Comparison of ENCODE assay signal across 8 cellular contexts in the genomic region with DNA sequence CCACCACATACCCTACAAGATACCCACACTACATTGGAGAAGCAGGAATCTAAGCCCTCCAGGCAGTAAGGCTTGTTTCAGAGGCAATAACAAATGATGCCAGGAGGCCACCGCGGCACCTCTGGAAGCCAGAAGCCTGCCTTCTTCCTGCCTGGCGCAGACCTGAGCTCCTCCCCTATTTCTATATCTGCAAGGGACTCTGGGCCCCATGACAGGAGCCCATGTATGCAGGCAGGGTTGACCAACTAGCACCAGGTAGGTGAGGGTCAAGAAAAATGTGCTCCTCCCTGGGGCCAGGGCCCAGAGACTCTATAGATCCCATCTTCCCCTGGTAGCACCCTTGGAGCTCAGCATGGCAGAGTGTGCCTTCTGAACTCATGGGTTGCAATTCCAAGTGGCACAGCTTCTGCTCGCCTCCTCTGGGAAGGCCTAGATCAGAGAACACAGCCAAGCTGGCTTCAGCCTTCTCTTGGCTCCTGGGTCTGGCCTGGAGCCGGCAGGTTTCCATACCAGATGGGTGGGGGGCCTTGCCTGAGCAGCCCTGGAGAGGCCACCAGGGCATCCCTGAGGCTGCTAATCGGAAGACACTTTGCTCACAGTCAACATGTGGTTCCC.
DNase-seq lines count a peak whose midpoint lies in the region; ATAC-seq and TF ChIP-seq lines count a peak whose summit lies in the region.

No MANE protein-coding gene starts in this region.

- no peak overlapping the region for H3K23ac ChIP-seq in mesendoderm (ENCODE audit: low read length)

- H2BK5ac ChIP-seq in mesendoderm (ENCODE audit: low read length), result no peak overlapping the region

- H3F3A ChIP-seq in SK-N-SH (replicated peaks; ENCODE audit: insufficient read depth), result no peaks in the 10 kb centered on the region

- no peak overlapping the region for H4K8ac ChIP-seq in mesendoderm (ENCODE audit: low read depth, low read length)

- TF ChIP-seq EP300 in SK-N-SH (IDR thresholded peaks at IDR 0.05; ENCODE audit: borderline replicate concordance in 1 of 2, low read depth in 1 of 2, low read length in 1 of 2), result no peak

- TF ChIP-seq RAD21 in SK-N-SH (IDR thresholded peaks at IDR 0.05; ENCODE audit: low read length), result no peak

- no peaks in the 10 kb centered on the region for H3K9me2 ChIP-seq in SK-N-SH

- no peak overlapping the region for H3K18ac ChIP-seq in mesendoderm (ENCODE audit: low read length)

- POLR2A ChIA-PET in SK-N-SH (lab: Yijun Ruan, JAX), result no interaction called here

- H3K9me3 ChIP-seq in SK-N-SH, result no peaks in the 10 kb centered on the region

- H3K4ac ChIP-seq in mesendoderm (ENCODE audit: low read depth, low read length), result no peak overlapping the region

- no peak overlapping the region for H3K9ac ChIP-seq in SK-N-SH
- no peak overlapping the region for H3K9ac ChIP-seq in mesendoderm (ENCODE audit: low read length)

- ATAC-seq in SK-N-SH treated with all-trans-retinoic acid at 6 μM for 48 hours, result peak; percentile 26; the same call in 2 of the 3 replicates
- peak; percentile 19 for ATAC-seq in HG03342 (IDR thresholded peaks at IDR 0.05; ENCODE audit: unreplicated experiment)

- no peak overlapping the region for H2AFZ ChIP-seq in SK-N-SH (ENCODE audit: low read depth)

- no peak overlapping the region for H2BK15ac ChIP-seq in mesendoderm (replicated peaks; ENCODE audit: low read depth)

- peak overlapping the region in 1 of 2 experiments; percentile 33; a peak in 1 of 4 replicates for H3K4me3 ChIP-seq in SK-N-SH (ENCODE audit: low read depth in 2 of 2, low read length in 1 of 2)
- no peak overlapping the region for H3K4me3 ChIP-seq in mesendoderm (ENCODE audit: low read length)

- CTCF ChIA-PET in SK-N-SH (lab: Yijun Ruan, JAX), result interaction anchor here (0.6 to 6.6 kb wide), 48 partner anchors 8 to 814 kb away, joined by 3 to 120 read pairs (median 3); a partner anchor contains a TSS

- H4K20me1 ChIP-seq in SK-N-SH (ENCODE audit: insufficient read depth), result no peaks in the 10 kb centered on the region

- H3K4me1 ChIP-seq in SK-N-SH (ENCODE audit: control insufficient read depth in 1 of 2, insufficient read depth in 2 of 2, low read depth in 1 of 2, low read length in 1 of 2) (no peaks in the 10 kb centered on the region; a peak in 1 of 4 replicates), mesendoderm (ENCODE audit: control insufficient read depth, low read depth, low read length) (no peaks in the 10 kb centered on the region)

- no peak overlapping the region for H4K5ac ChIP-seq in mesendoderm (ENCODE audit: low read length)

- H3K36me3 ChIP-seq in SK-N-SH (replicated peaks in 1 of 2; ENCODE audit: control insufficient read depth in 1 of 2, insufficient read depth in 2 of 2, low read length in 1 of 2) (no peaks in the 10 kb centered on the region), mesendoderm (ENCODE audit: control insufficient read depth, insufficient read depth, low read length) (no peaks in the 10 kb centered on the region)

- H3K79me2 ChIP-seq in SK-N-SH (ENCODE audit: insufficient read depth) (no peaks in the 10 kb centered on the region), mesendoderm (ENCODE audit: control insufficient read depth, insufficient read depth, low read length) (no peaks in the 10 kb centered on the region)

- H3K27ac ChIP-seq in SK-N-SH (ENCODE audit: low read depth in 2 of 2, low read length in 1 of 2) (no peak overlapping the region), substantia nigra (ENCODE audit: low read depth, low read length, poor library complexity, severe bottlenecking) (peak overlapping the region; percentile 81), mesendoderm (ENCODE audit: low read depth, low read length) (no peak overlapping the region)

- no peaks in the 10 kb centered on the region for H3K79me1 ChIP-seq in mesendoderm (ENCODE audit: low read length)

- H3K27me3 ChIP-seq in SK-N-SH (ENCODE audit: insufficient read depth), result no peaks in the 10 kb centered on the region
- no peaks in the 10 kb centered on the region for H3K27me3 ChIP-seq in mesendoderm (ENCODE audit: insufficient read depth, low read length, poor library complexity)

- no peak for TF ChIP-seq CTCF in SK-N-SH (IDR thresholded peaks at IDR 0.05)

- DNase-seq in SK-N-SH (no peak), substantia nigra (lab: John Stamatoyannopoulos, UW) (no peak), glomerular visceral epithelial cell (ENCODE audit: extremely low spot score) (no peak), mesendoderm (no peak), NCI-H2227 (lab: John Stamatoyannopoulos, UW; ENCODE audit: unreplicated experiment) (no peak)
- DNase-seq in effector CD4-positive, alpha-beta T cell, result peak; percentile 2

- WGBS in SK-N-SH (ENCODE audit: low lambda C conversion rate), result 71% methylated on average over 3 of the region's 6 CpGs
- no CpG with 5 or more reads among the region's 6 CpGs for WGBS in mesendoderm (ENCODE audit: extremely low coverage, insufficient coverage, low lambda C conversion rate)

- H3K4me2 ChIP-seq in SK-N-SH (no peak overlapping the region), mesendoderm (ENCODE audit: low read length) (no peak overlapping the region)

- no peak overlapping the region for H3K56ac ChIP-seq in mesendoderm (ENCODE audit: low read length)

- no peak overlapping the region for H2AK5ac ChIP-seq in mesendoderm (ENCODE audit: low read length)

- no peak overlapping the region for H2BK120ac ChIP-seq in mesendoderm (ENCODE audit: low read depth, low read length)

TF ChIP-seq in SK-N-SH treated with all-trans-retinoic acid at 6 μM for 48 hours, 23 proteins besides CTCF, POLR2A, EP300 and RAD21 (continues in another document):
- TF ChIP-seq ZNF70 (CRISPR knock-in tag; IDR thresholded peaks at IDR 0.05), result no peak
- TF ChIP-seq, protein P1, sequence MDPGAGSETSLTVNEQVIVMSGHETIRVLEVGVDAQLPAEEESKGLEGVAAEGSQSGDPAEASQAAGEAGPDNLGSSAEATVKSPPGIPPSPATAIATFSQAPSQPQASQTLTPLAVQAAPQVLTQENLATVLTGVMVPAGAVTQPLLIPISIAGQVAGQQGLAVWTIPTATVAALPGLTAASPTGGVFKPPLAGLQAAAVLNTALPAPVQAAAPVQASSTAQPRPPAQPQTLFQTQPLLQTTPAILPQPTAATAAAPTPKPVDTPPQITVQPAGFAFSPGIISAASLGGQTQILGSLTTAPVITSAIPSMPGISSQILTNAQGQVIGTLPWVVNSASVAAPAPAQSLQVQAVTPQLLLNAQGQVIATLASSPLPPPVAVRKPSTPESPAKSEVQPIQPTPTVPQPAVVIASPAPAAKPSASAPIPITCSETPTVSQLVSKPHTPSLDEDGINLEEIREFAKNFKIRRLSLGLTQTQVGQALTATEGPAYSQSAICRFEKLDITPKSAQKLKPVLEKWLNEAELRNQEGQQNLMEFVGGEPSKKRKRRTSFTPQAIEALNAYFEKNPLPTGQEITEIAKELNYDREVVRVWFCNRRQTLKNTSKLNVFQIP (CRISPR knock-in tag; IDR thresholded peaks at IDR 0.05; ENCODE audit: borderline replicate concordance, low read depth), result no peak
- TF ChIP-seq TCF4 (CRISPR knock-in tag; IDR thresholded peaks at IDR 0.05; ENCODE audit: borderline replicate concordance), result no peak
- no peak for TF ChIP-seq PPARA (CRISPR knock-in tag; IDR thresholded peaks at IDR 0.05; ENCODE audit: borderline replicate concordance)
- TF ChIP-seq ZFP3 (CRISPR knock-in tag; IDR thresholded peaks at IDR 0.05), result no peak
- no peak for TF ChIP-seq ZNF565 (CRISPR knock-in tag; conservative IDR thresholded peaks at IDR 0.05; ENCODE audit: low read depth)
- TF ChIP-seq ESRRG (CRISPR knock-in tag; IDR thresholded peaks at IDR 0.05), result no peak

TF ChIP-seq in SK-N-SH, 30 proteins besides CTCF, POLR2A, EP300 and RAD21 (continues in another document):
- TF ChIP-seq, protein P2, sequence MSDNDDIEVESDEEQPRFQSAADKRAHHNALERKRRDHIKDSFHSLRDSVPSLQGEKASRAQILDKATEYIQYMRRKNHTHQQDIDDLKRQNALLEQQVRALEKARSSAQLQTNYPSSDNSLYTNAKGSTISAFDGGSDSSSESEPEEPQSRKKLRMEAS (IDR thresholded peaks at IDR 0.05; ENCODE audit: low read depth), result no peak
- TF ChIP-seq, protein P3, sequence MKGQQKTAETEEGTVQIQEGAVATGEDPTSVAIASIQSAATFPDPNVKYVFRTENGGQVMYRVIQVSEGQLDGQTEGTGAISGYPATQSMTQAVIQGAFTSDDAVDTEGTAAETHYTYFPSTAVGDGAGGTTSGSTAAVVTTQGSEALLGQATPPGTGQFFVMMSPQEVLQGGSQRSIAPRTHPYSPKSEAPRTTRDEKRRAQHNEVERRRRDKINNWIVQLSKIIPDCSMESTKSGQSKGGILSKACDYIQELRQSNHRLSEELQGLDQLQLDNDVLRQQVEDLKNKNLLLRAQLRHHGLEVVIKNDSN (IDR thresholded peaks at IDR 0.05; ENCODE audit: borderline replicate concordance, low read depth), result no peak
- no peak for TF ChIP-seq MEF2A (IDR thresholded peaks at IDR 0.05; ENCODE audit: borderline replicate concordance, low read depth)
- no peak for TF ChIP-seq GATA2 (CRISPR knock-in tag; IDR thresholded peaks at IDR 0.05)
- TF ChIP-seq, protein P4, sequence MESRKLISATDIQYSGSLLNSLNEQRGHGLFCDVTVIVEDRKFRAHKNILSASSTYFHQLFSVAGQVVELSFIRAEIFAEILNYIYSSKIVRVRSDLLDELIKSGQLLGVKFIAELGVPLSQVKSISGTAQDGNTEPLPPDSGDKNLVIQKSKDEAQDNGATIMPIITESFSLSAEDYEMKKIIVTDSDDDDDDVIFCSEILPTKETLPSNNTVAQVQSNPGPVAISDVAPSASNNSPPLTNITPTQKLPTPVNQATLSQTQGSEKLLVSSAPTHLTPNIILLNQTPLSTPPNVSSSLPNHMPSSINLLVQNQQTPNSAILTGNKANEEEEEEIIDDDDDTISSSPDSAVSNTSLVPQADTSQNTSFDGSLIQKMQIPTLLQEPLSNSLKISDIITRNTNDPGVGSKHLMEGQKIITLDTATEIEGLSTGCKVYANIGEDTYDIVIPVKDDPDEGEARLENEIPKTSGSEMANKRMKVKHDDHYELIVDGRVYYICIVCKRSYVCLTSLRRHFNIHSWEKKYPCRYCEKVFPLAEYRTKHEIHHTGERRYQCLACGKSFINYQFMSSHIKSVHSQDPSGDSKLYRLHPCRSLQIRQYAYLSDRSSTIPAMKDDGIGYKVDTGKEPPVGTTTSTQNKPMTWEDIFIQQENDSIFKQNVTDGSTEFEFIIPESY (IDR thresholded peaks at IDR 0.05; ENCODE audit: borderline replicate concordance, low read depth), result no peak
- TF ChIP-seq SMC3 (IDR thresholded peaks at IDR 0.05; ENCODE audit: low read depth, low read length), result no peak
- TF ChIP-seq, protein P5, sequence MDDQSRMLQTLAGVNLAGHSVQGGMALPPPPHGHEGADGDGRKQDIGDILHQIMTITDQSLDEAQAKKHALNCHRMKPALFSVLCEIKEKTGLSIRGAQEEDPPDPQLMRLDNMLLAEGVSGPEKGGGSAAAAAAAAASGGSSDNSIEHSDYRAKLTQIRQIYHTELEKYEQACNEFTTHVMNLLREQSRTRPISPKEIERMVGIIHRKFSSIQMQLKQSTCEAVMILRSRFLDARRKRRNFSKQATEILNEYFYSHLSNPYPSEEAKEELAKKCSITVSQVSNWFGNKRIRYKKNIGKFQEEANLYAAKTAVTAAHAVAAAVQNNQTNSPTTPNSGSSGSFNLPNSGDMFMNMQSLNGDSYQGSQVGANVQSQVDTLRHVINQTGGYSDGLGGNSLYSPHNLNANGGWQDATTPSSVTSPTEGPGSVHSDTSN (IDR thresholded peaks at IDR 0.05), result no peak
- no peak for TF ChIP-seq FOXM1 (IDR thresholded peaks at IDR 0.05; ENCODE audit: low read depth)
